Comparison of ENCODE assay signal across 1 cellular context in the genomic region with DNA sequence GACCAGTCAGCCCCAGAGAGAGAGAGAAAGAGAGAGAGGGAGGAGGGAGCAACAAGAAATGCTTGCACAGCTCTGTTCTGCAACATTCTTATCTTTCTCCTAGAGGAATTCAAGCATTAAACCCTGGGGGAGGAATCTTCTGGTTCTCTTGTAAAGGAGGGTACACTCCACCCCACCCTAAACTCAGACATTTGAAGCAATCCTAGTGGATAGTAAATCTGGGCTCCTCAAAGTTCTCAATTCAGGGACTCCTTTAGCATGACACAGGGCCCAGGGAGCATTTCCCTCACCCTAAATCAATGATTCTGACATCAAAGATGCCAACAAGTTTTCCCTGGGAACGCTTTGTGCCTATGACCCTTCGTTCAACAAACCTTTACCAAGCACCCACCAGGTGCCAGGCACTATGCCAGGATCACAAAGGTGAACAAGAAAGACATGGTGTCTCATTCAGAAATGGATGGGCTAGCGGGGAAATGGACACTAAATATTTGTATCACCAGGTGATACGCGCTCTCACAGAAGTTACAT.
TF ChIP-seq lines count a peak whose summit lies in the region.

No MANE protein-coding gene starts in this region.

TF ChIP-seq in K562, 482 proteins besides CTCF, POLR2A, EP300 and RAD21:
- TF ChIP-seq NR2F6 (CRISPR knock-in tag; IDR thresholded peaks at IDR 0.05) (0 out of 2 replicates have a peak, but pooled peaks have one; percentile 56), ZNF212 (CRISPR knock-in tag; IDR thresholded peaks at IDR 0.05) (0 out of 2 replicates have a peak, but pooled peaks have one; percentile 32), DMBX1 (CRISPR knock-in tag; IDR thresholded peaks at IDR 0.05; ENCODE audit: borderline replicate concordance) (0 out of 2 replicates have a peak, but pooled peaks have one; percentile 42), ZNF57 (CRISPR knock-in tag; IDR thresholded peaks at IDR 0.05) (0 out of 2 replicates have a peak, but pooled peaks have one; percentile 38), NFRKB (IDR thresholded peaks at IDR 0.05; ENCODE audit: low read depth) (0 out of 2 replicates have a peak, but pooled peaks have one; percentile 44), KDM1A (IDR thresholded peaks at IDR 0.05) (0 out of 4 replicates have a peak, but pooled peaks of 1 of the 2 experiments have one; percentile 18), E2F3 (CRISPR knock-in tag; IDR thresholded peaks at IDR 0.05) (0 out of 2 replicates have a peak, but pooled peaks have one; percentile 16), NFXL1 (CRISPR knock-in tag; IDR thresholded peaks at IDR 0.05) (no peak), ERF (CRISPR knock-in tag; IDR thresholded peaks at IDR 0.05) (0 out of 2 replicates have a peak, but pooled peaks have one; percentile 44), CCAR2 (IDR thresholded peaks at IDR 0.05; ENCODE audit: low read depth, low read length) (no peak), ZNF589 (CRISPR knock-in tag; IDR thresholded peaks at IDR 0.05; ENCODE audit: low read depth) (no peak), BACH1 (tag; IDR thresholded peaks at IDR 0.05) (peak; percentile 28; the same call in 1 of the 2 replicates)
- TF ChIP-seq, protein P1, sequence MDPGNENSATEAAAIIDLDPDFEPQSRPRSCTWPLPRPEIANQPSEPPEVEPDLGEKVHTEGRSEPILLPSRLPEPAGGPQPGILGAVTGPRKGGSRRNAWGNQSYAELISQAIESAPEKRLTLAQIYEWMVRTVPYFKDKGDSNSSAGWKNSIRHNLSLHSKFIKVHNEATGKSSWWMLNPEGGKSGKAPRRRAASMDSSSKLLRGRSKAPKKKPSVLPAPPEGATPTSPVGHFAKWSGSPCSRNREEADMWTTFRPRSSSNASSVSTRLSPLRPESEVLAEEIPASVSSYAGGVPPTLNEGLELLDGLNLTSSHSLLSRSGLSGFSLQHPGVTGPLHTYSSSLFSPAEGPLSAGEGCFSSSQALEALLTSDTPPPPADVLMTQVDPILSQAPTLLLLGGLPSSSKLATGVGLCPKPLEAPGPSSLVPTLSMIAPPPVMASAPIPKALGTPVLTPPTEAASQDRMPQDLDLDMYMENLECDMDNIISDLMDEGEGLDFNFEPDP (CRISPR knock-in tag; IDR thresholded peaks at IDR 0.05) = 0 out of 2 replicates have a peak, but pooled peaks have one; percentile 25
- TF ChIP-seq, protein P2, sequence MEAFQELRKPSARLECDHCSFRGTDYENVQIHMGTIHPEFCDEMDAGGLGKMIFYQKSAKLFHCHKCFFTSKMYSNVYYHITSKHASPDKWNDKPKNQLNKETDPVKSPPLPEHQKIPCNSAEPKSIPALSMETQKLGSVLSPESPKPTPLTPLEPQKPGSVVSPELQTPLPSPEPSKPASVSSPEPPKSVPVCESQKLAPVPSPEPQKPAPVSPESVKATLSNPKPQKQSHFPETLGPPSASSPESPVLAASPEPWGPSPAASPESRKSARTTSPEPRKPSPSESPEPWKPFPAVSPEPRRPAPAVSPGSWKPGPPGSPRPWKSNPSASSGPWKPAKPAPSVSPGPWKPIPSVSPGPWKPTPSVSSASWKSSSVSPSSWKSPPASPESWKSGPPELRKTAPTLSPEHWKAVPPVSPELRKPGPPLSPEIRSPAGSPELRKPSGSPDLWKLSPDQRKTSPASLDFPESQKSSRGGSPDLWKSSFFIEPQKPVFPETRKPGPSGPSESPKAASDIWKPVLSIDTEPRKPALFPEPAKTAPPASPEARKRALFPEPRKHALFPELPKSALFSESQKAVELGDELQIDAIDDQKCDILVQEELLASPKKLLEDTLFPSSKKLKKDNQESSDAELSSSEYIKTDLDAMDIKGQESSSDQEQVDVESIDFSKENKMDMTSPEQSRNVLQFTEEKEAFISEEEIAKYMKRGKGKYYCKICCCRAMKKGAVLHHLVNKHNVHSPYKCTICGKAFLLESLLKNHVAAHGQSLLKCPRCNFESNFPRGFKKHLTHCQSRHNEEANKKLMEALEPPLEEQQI (IDR thresholded peaks at IDR 0.05) = 0 out of 2 replicates have a peak, but pooled peaks have one; percentile 17
- TF ChIP-seq, protein P3, sequence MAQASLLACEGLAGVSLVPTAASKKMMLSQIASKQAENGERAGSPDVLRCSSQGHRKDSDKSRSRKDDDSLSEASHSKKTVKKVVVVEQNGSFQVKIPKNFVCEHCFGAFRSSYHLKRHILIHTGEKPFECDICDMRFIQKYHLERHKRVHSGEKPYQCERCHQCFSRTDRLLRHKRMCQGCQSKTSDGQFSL (CRISPR knock-in tag; IDR thresholded peaks at IDR 0.05) = no peak
- TF ChIP-seq, protein P3 (tag; IDR thresholded peaks at IDR 0.05) = 0 out of 4 replicates have a peak, but pooled peaks of 1 of the 2 experiments have one; percentile 60
- TF ChIP-seq, protein P4, sequence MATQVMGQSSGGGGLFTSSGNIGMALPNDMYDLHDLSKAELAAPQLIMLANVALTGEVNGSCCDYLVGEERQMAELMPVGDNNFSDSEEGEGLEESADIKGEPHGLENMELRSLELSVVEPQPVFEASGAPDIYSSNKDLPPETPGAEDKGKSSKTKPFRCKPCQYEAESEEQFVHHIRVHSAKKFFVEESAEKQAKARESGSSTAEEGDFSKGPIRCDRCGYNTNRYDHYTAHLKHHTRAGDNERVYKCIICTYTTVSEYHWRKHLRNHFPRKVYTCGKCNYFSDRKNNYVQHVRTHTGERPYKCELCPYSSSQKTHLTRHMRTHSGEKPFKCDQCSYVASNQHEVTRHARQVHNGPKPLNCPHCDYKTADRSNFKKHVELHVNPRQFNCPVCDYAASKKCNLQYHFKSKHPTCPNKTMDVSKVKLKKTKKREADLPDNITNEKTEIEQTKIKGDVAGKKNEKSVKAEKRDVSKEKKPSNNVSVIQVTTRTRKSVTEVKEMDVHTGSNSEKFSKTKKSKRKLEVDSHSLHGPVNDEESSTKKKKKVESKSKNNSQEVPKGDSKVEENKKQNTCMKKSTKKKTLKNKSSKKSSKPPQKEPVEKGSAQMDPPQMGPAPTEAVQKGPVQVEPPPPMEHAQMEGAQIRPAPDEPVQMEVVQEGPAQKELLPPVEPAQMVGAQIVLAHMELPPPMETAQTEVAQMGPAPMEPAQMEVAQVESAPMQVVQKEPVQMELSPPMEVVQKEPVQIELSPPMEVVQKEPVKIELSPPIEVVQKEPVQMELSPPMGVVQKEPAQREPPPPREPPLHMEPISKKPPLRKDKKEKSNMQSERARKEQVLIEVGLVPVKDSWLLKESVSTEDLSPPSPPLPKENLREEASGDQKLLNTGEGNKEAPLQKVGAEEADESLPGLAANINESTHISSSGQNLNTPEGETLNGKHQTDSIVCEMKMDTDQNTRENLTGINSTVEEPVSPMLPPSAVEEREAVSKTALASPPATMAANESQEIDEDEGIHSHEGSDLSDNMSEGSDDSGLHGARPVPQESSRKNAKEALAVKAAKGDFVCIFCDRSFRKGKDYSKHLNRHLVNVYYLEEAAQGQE (CRISPR knock-in tag; IDR thresholded peaks at IDR 0.05; ENCODE audit: low read depth) = no peak
- TF ChIP-seq, protein P5, sequence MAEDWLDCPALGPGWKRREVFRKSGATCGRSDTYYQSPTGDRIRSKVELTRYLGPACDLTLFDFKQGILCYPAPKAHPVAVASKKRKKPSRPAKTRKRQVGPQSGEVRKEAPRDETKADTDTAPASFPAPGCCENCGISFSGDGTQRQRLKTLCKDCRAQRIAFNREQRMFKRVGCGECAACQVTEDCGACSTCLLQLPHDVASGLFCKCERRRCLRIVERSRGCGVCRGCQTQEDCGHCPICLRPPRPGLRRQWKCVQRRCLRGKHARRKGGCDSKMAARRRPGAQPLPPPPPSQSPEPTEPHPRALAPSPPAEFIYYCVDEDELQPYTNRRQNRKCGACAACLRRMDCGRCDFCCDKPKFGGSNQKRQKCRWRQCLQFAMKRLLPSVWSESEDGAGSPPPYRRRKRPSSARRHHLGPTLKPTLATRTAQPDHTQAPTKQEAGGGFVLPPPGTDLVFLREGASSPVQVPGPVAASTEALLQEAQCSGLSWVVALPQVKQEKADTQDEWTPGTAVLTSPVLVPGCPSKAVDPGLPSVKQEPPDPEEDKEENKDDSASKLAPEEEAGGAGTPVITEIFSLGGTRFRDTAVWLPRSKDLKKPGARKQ (CRISPR knock-in tag; IDR thresholded peaks at IDR 0.05) = peak; percentile 44; the same call in 1 of the 2 replicates
- TF ChIP-seq, protein P6, sequence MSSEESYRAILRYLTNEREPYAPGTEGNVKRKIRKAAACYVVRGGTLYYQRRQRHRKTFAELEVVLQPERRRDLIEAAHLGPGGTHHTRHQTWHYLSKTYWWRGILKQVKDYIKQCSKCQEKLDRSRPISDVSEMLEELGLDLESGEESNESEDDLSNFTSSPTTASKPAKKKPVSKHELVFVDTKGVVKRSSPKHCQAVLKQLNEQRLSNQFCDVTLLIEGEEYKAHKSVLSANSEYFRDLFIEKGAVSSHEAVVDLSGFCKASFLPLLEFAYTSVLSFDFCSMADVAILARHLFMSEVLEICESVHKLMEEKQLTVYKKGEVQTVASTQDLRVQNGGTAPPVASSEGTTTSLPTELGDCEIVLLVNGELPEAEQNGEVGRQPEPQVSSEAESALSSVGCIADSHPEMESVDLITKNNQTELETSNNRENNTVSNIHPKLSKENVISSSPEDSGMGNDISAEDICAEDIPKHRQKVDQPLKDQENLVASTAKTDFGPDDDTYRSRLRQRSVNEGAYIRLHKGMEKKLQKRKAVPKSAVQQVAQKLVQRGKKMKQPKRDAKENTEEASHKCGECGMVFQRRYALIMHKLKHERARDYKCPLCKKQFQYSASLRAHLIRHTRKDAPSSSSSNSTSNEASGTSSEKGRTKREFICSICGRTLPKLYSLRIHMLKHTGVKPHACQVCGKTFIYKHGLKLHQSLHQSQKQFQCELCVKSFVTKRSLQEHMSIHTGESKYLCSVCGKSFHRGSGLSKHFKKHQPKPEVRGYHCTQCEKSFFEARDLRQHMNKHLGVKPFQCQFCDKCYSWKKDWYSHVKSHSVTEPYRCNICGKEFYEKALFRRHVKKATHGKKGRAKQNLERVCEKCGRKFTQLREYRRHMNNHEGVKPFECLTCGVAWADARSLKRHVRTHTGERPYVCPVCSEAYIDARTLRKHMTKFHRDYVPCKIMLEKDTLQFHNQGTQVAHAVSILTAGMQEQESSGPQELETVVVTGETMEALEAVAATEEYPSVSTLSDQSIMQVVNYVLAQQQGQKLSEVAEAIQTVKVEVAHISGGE (CRISPR knock-in tag; IDR thresholded peaks at IDR 0.05) = 0 out of 6 replicates have a peak, but pooled peaks of 1 of the 3 experiments have one; percentile 10
